Comparison of ENCODE assay signal across 10 cellular contexts in genomic region chr15:91291673-91292072, GRCh38.
DNase-seq lines count a peak whose midpoint lies in the region; ATAC-seq lines count a peak whose summit lies in the region.
"Had no signal": no experiment of that assay in that cellular context is flagged by ENCODE, and none has a peak within 500 bp of the region (broad histone marks: within the 10 kb centered on the region; RNA-seq: fewer than 3 reads in every experiment).

No MANE protein-coding gene starts in this region.

- no peaks in the 10 kb centered on the region for H3K9me3 Mint-ChIP-seq in activated naive CD8-positive, alpha-beta T cell treated with anti-CD3 and anti-CD28 coated beads for 36 hours
- no peaks in the 10 kb centered on the region for H3K9me3 Mint-ChIP-seq in activated naive CD8-positive, alpha-beta T cell treated with anti-CD3 and anti-CD28 coated beads, Interleukin-2, amount 50 U/mL, for 24 hours
- H3K9me3 Mint-ChIP-seq in activated T-helper 17 cell treated with anti-CD3 and anti-CD28 coated beads, Interleukin-2, amount 50 U/mL, for 72 hours, result no peaks in the 10 kb centered on the region
- no peaks in the 10 kb centered on the region for H3K9me3 Mint-ChIP-seq in stimulated activated naive B cell treated with anti-CD40 and anti-IgM and Interleukin-4, amounts not matched to agents 10 μg/mL and 1 μg/mL and 100 μg/mL, for 72 hours

- peaks cover 1% of the 10 kb centered on the region for H3K4me1 Mint-ChIP-seq in activated naive CD8-positive, alpha-beta T cell treated with anti-CD3 and anti-CD28 coated beads for 36 hours
- no peaks in the 10 kb centered on the region for H3K4me1 Mint-ChIP-seq in activated naive CD8-positive, alpha-beta T cell treated with anti-CD3 and anti-CD28 coated beads, Interleukin-2, amount 50 U/mL, for 24 hours
- peaks cover 4% of the 10 kb centered on the region for H3K4me1 Mint-ChIP-seq in activated T-helper 17 cell treated with anti-CD3 and anti-CD28 coated beads, Interleukin-2, amount 50 U/mL, for 72 hours
- H3K4me1 Mint-ChIP-seq in stimulated activated naive B cell treated with anti-CD40 and anti-IgM and Interleukin-4, amounts not matched to agents 10 μg/mL and 1 μg/mL and 100 μg/mL, for 72 hours, result no peaks in the 10 kb centered on the region

- peak; percentile 5 for DNase-seq in activated naive CD8-positive, alpha-beta T cell treated with anti-CD3 and anti-CD28 coated beads for 36 hours
- no peak for DNase-seq in activated naive CD8-positive, alpha-beta T cell treated with anti-CD3 and anti-CD28 coated beads, Interleukin-2, amount 50 U/mL, for 24 hours
- DNase-seq in stimulated activated naive B cell treated with anti-CD40 and anti-IgM and Interleukin-4, amounts not matched to agents 10 μg/mL and 1 μg/mL and 100 μg/mL, for 72 hours, result no peak
- DNase-seq in H4 (ENCODE audit: low spot score) (no peak), epidermal melanocyte (ENCODE audit: insufficient read length, low spot score) (no peak)
- DNase-seq: activated T-cell treated with anti-CD3 and anti-CD28 coated beads, Interleukin-2, amount 50 U/mL, for 48 hours; NCI-H510A had no signal

- no peak overlapping the region for H3K4me3 Mint-ChIP-seq in activated naive CD8-positive, alpha-beta T cell treated with anti-CD3 and anti-CD28 coated beads for 36 hours
- no peak overlapping the region for H3K4me3 Mint-ChIP-seq in activated naive CD8-positive, alpha-beta T cell treated with anti-CD3 and anti-CD28 coated beads, Interleukin-2, amount 50 U/mL, for 24 hours
- peak overlapping the region; percentile 38 for H3K4me3 Mint-ChIP-seq in activated T-helper 17 cell treated with anti-CD3 and anti-CD28 coated beads, Interleukin-2, amount 50 U/mL, for 72 hours
- H3K4me3 Mint-ChIP-seq in stimulated activated naive B cell treated with anti-CD40 and anti-IgM and Interleukin-4, amounts not matched to agents 10 μg/mL and 1 μg/mL and 100 μg/mL, for 72 hours, result no peak overlapping the region

- no peak for ATAC-seq in activated naive CD8-positive, alpha-beta T cell treated with anti-CD3 and anti-CD28 coated beads, Interleukin-2, amount 50 U/mL, for 24 hours
- peak; percentile 53 for ATAC-seq in HG03565 (IDR thresholded peaks at IDR 0.05; ENCODE audit: unreplicated experiment)
- ATAC-seq in activated T-helper 17 cell treated with anti-CD3 and anti-CD28 coated beads, Interleukin-2, amount 50 U/mL, for 72 hours (replicated peaks), result peak; percentile 54
- peak; percentile 69 to 77 for ATAC-seq in stimulated activated naive B cell treated with anti-CD40 and anti-IgM and Interleukin-4, amounts not matched to agents 10 μg/mL and 1 μg/mL and 100 μg/mL, for 72 hours (replicated peaks)
- ATAC-seq in GM21737 (IDR thresholded peaks at IDR 0.05; ENCODE audit: unreplicated experiment), result no peak

- H3K27ac Mint-ChIP-seq in activated naive CD8-positive, alpha-beta T cell treated with anti-CD3 and anti-CD28 coated beads for 36 hours, result no peak overlapping the region
- H3K27ac Mint-ChIP-seq in activated naive CD8-positive, alpha-beta T cell treated with anti-CD3 and anti-CD28 coated beads, Interleukin-2, amount 50 U/mL, for 24 hours, result no peak overlapping the region
- H3K27ac Mint-ChIP-seq in activated T-helper 17 cell treated with anti-CD3 and anti-CD28 coated beads, Interleukin-2, amount 50 U/mL, for 72 hours, result no peak overlapping the region
- no peak overlapping the region for H3K27ac Mint-ChIP-seq in stimulated activated naive B cell treated with anti-CD40 and anti-IgM and Interleukin-4, amounts not matched to agents 10 μg/mL and 1 μg/mL and 100 μg/mL, for 72 hours

- no peaks in the 10 kb centered on the region for H3K36me3 Mint-ChIP-seq in activated naive CD8-positive, alpha-beta T cell treated with anti-CD3 and anti-CD28 coated beads for 36 hours
- H3K36me3 Mint-ChIP-seq in activated naive CD8-positive, alpha-beta T cell treated with anti-CD3 and anti-CD28 coated beads, Interleukin-2, amount 50 U/mL, for 24 hours (ENCODE audit: low read depth), result no peaks in the 10 kb centered on the region
- H3K36me3 Mint-ChIP-seq in activated T-helper 17 cell treated with anti-CD3 and anti-CD28 coated beads, Interleukin-2, amount 50 U/mL, for 72 hours (ENCODE audit: low read depth), result no peaks in the 10 kb centered on the region
- no peaks in the 10 kb centered on the region for H3K36me3 Mint-ChIP-seq in stimulated activated naive B cell treated with anti-CD40 and anti-IgM and Interleukin-4, amounts not matched to agents 10 μg/mL and 1 μg/mL and 100 μg/mL, for 72 hours

- H3K27me3 Mint-ChIP-seq in activated naive CD8-positive, alpha-beta T cell treated with anti-CD3 and anti-CD28 coated beads for 36 hours, result no peaks in the 10 kb centered on the region
- peaks cover 4% of the 10 kb centered on the region for H3K27me3 Mint-ChIP-seq in activated naive CD8-positive, alpha-beta T cell treated with anti-CD3 and anti-CD28 coated beads, Interleukin-2, amount 50 U/mL, for 24 hours
- H3K27me3 Mint-ChIP-seq in activated T-helper 17 cell treated with anti-CD3 and anti-CD28 coated beads, Interleukin-2, amount 50 U/mL, for 72 hours, result peaks cover 8% of the 10 kb centered on the region
- H3K27me3 Mint-ChIP-seq in stimulated activated naive B cell treated with anti-CD40 and anti-IgM and Interleukin-4, amounts not matched to agents 10 μg/mL and 1 μg/mL and 100 μg/mL, for 72 hours, result peaks cover 3 to 11% of the 10 kb centered on the region in 2 donors

Comparison
In these comparisons a context has a peak if more than half of its experiments do, and no peak if none do; other contexts are left out.
1. ATAC-seq: peak in HG03565 (single experiment), activated T-helper 17 cell treated with anti-CD3 and anti-CD28 coated beads, Interleukin-2, amount 50 U/mL, for 72 hours (single experiment) and stimulated activated naive B cell treated with anti-CD40 and anti-IgM and Interleukin-4, amounts not matched to agents 10 μg/mL and 1 μg/mL and 100 μg/mL, for 72 hours (2 of 2); none in activated naive CD8-positive, alpha-beta T cell treated with anti-CD3 and anti-CD28 coated beads, Interleukin-2, amount 50 U/mL, for 24 hours (single experiment) and GM21737 (single experiment).